ENCODE assay signal across 8 cellular contexts in genomic region chr1:999797-1000356, GRCh38. TPM values are rescaled to one million over a fixed set of nuclear protein-coding genes. Genes with fewer than 3 reads are reported as not detected.
DNase-seq lines count a peak whose midpoint lies in the region; TF ChIP-seq lines count a peak whose summit lies in the region.

Gene HES4 (minus strand): TSS chr1:1000097. CDS start chr1:999973, 124 bp downstream.

- TF ChIP-seq CTCF in CD14-positive monocyte (IDR thresholded peaks at IDR 0.05): no peak
- TF ChIP-seq CTCF in esophagus muscularis mucosa (IDR thresholded peaks at IDR 0.05): no peak
- no peak for TF ChIP-seq CTCF in stomach (IDR thresholded peaks at IDR 0.05)

- peaks cover 2 to 28% (median 5%) of the 10 kb centered on the region in 7 donors for H3K9me3 Mint-ChIP-seq in CD14-positive monocyte
- H3K9me3 Mint-ChIP-seq in activated T-helper 1 cell treated with anti-CD3 and anti-CD28 coated beads, Interleukin-12 subunit alpha, Interleukin-12 subunit beta, Interleukin-2, Interleukin-4 antibody, amounts not matched to agents 30 ng/mL and 10 ng/mL and 1 ng/mL, durations not matched to agents 14 hours and 24 hours and 36 hours: no peaks in the 10 kb centered on the region

- H3K27me3 Mint-ChIP-seq in CD14-positive monocyte (ENCODE audit: low read depth in 3 of 3): peaks cover 68 to 91% (median 72%) of the 10 kb centered on the region in 3 donors
- peaks cover 33% of the 10 kb centered on the region for H3K27me3 Mint-ChIP-seq in activated T-helper 1 cell treated with anti-CD3 and anti-CD28 coated beads, Interleukin-12 subunit alpha, Interleukin-12 subunit beta, Interleukin-2, Interleukin-4 antibody, amounts not matched to agents 30 ng/mL and 10 ng/mL and 1 ng/mL, durations not matched to agents 14 hours and 24 hours and 36 hours (ENCODE audit: insufficient read depth)

- peaks cover 17% of the 10 kb centered on the region for H3K36me3 ChIP-seq in HAP-1 (replicated peaks)
- H3K36me3 ChIP-seq in esophagus muscularis mucosa: peaks cover 0 to 8% (median 0%) of the 10 kb centered on the region in 4 donors
- no peaks in the 10 kb centered on the region for H3K36me3 ChIP-seq in stomach

- TF ChIP-seq EP300 in esophagus muscularis mucosa (IDR thresholded peaks at IDR 0.05) (no peak), stomach (IDR thresholded peaks at IDR 0.05) (no peak)

- H3K4me1 ChIP-seq in HAP-1: peaks cover 8% of the 10 kb centered on the region
- H3K4me1 ChIP-seq in esophagus muscularis mucosa: peaks cover 25 to 59% (median 50%) of the 10 kb centered on the region in 4 donors
- H3K4me1 ChIP-seq in stomach: peaks cover 38 to 62% (median 56%) of the 10 kb centered on the region in 4 donors

- 3% methylated on average over 5 of the region's 85 CpGs for WGBS in esophagus muscularis mucosa
- 0 to 5% (median 0%) methylated on average over 4 to 84 of the region's 85 CpGs for WGBS in stomach, 5 donors

- H3K4me3 ChIP-seq in HAP-1 (peak within 1 kb of the TSS; percentile 87), esophagus muscularis mucosa (peak within 1 kb of the TSS; percentile 74 to 83 (median 82)), stomach (peak within 1 kb of the TSS; percentile 54 to 69 (median 58))

- H3K27ac ChIP-seq in esophagus muscularis mucosa (replicated peaks in 1 of 4): peak within 1 kb of the TSS; percentile 97 to 100 (median 99)
- H3K27ac ChIP-seq in stomach: peak within 1 kb of the TSS; percentile 83 to 98 (median 95)

- H3K36me3 Mint-ChIP-seq in CD14-positive monocyte: peaks cover 0 to 6% of the 10 kb centered on the region in 2 donors
- no peaks in the 10 kb centered on the region for H3K36me3 Mint-ChIP-seq in activated T-helper 1 cell treated with anti-CD3 and anti-CD28 coated beads, Interleukin-12 subunit alpha, Interleukin-12 subunit beta, Interleukin-2, Interleukin-4 antibody, amounts not matched to agents 30 ng/mL and 10 ng/mL and 1 ng/mL, durations not matched to agents 14 hours and 24 hours and 36 hours (ENCODE audit: low read depth)

- intact Hi-C loops in CD14-positive monocyte (cut with micrococcal nuclease) (no loop called here), esophagus muscularis mucosa (cut with DNase I) (no loop called here), stomach (cut with DNase I; ENCODE audit: low total_unique reads) (no loop called here)
- intact Hi-C loops in activated T-helper 1 cell treated with anti-CD3 and anti-CD28 coated beads, Interleukin-12 subunit alpha, Interleukin-12 subunit beta, Interleukin-2, Interleukin-4 antibody, amounts not matched to agents 30 ng/mL and 10 ng/mL and 1 ng/mL, durations not matched to agents 14 hours and 24 hours and 36 hours (cut with micrococcal nuclease): loop anchor here (1.0 to 2.0 kb wide), 3 partner anchors 13 to 116 kb away; partner anchors contain the start of genes C1orf159 and ISG15

- H3K27me3 ChIP-seq in HAP-1 (ENCODE audit: low read depth) (no peaks in the 10 kb centered on the region), esophagus muscularis mucosa (peaks cover 0 to 56% (median 0%) of the 10 kb centered on the region in 4 donors), stomach (peaks cover 0 to 93% (median 43%) of the 10 kb centered on the region in 3 donors)

- TF ChIP-seq POLR2A in esophagus muscularis mucosa (IDR thresholded peaks at IDR 0.05; ENCODE audit: low read depth) (peak; percentile 26), stomach (IDR thresholded peaks at IDR 0.05) (no peak)

- H3K27ac Mint-ChIP-seq in CD14-positive monocyte: peak within 1 kb of the TSS in 6 of 7 donors; percentile 73 to 93 (median 81)
- H3K27ac Mint-ChIP-seq in activated T-helper 1 cell treated with anti-CD3 and anti-CD28 coated beads, Interleukin-12 subunit alpha, Interleukin-12 subunit beta, Interleukin-2, Interleukin-4 antibody, amounts not matched to agents 30 ng/mL and 10 ng/mL and 1 ng/mL, durations not matched to agents 14 hours and 24 hours and 36 hours: peak within 1 kb of the TSS; percentile 78

- in situ Hi-C loops in HAP-1 (cut with MboI; ENCODE audit: low sequenced_read_pairs): no loop called here

- peaks cover 17% of the 10 kb centered on the region for H3K4me1 Mint-ChIP-seq in CD14-positive monocyte
- peaks cover 5% of the 10 kb centered on the region for H3K4me1 Mint-ChIP-seq in activated T-helper 1 cell treated with anti-CD3 and anti-CD28 coated beads, Interleukin-12 subunit alpha, Interleukin-12 subunit beta, Interleukin-2, Interleukin-4 antibody, amounts not matched to agents 30 ng/mL and 10 ng/mL and 1 ng/mL, durations not matched to agents 14 hours and 24 hours and 36 hours (ENCODE audit: low read depth)

- peak within 1 kb of the TSS; percentile 59 to 89 for H3K4me3 Mint-ChIP-seq in CD14-positive monocyte
- H3K4me3 Mint-ChIP-seq in activated T-helper 1 cell treated with anti-CD3 and anti-CD28 coated beads, Interleukin-12 subunit alpha, Interleukin-12 subunit beta, Interleukin-2, Interleukin-4 antibody, amounts not matched to agents 30 ng/mL and 10 ng/mL and 1 ng/mL, durations not matched to agents 14 hours and 24 hours and 36 hours: peak within 1 kb of the TSS; percentile 66

- DNase-seq in CD14-positive monocyte (ENCODE audit: low spot score) (peak; percentile 77), HAP-1 (ENCODE audit: low spot score in 2 of 2) (peak; percentile 86 to 96), NCI-H526 treated with DMSO at 0.1 percent for 48 hours (lab: John Stamatoyannopoulos, UW) (peak; percentile 78), esophagus muscularis mucosa (ENCODE audit: extremely low spot score) (peak; percentile 96), mucosa of gallbladder (ENCODE audit: low spot score) (peak; percentile 90), stomach (peak; percentile 93), GM19238 (ENCODE audit: insufficient read length, low spot score) (no peak)
- DNase-seq in activated T-helper 1 cell treated with anti-CD3 and anti-CD28 coated beads, Interleukin-12 subunit alpha, Interleukin-12 subunit beta, Interleukin-2, Interleukin-4 antibody, amounts not matched to agents 30 ng/mL and 10 ng/mL and 1 ng/mL, durations not matched to agents 14 hours and 24 hours and 36 hours (ENCODE audit: low spot score): peak; percentile 45

- H3K9me3 ChIP-seq in HAP-1 (no peaks in the 10 kb centered on the region), esophagus muscularis mucosa (no peaks in the 10 kb centered on the region), stomach (no peaks in the 10 kb centered on the region)

RNA-seq across cellular contexts. Expression of gene HES4, which starts in this region (rescaled TPM):
- 1 to 10 TPM; 1.4 to 2.0 TPM for polyA plus RNA-seq in CD14-positive monocyte
- total RNA-seq in activated T-helper 1 cell treated with anti-CD3 and anti-CD28 coated beads, Interleukin-12 subunit alpha, Interleukin-12 subunit beta, Interleukin-2, Interleukin-4 antibody, amounts not matched to agents 30 ng/mL and 10 ng/mL and 1 ng/mL, durations not matched to agents 14 hours and 24 hours and 36 hours: 1.8 and 2.9 TPM in 2 replicates
- 10 to 100 TPM; 37.8 to 90.4 (median 65.0) TPM for total RNA-seq in esophagus muscularis mucosa
- 25.6 TPM for total RNA-seq in mucosa of gallbladder
- total RNA-seq in stomach: 100 to 1,000 TPM in 1 of 5 donors, 10 to 100 TPM in 3, not detected in 1; 14.9 to 212 (median 60.8) TPM
- polyA plus RNA-seq in stomach: 10 to 100 TPM in 2 of 3 donors, 1 to 10 TPM in 1; 4.0 to 29.3 (median 13.4) TPM
